8 cellular contexts compared by ENCODE assay signal in the genomic region with DNA sequence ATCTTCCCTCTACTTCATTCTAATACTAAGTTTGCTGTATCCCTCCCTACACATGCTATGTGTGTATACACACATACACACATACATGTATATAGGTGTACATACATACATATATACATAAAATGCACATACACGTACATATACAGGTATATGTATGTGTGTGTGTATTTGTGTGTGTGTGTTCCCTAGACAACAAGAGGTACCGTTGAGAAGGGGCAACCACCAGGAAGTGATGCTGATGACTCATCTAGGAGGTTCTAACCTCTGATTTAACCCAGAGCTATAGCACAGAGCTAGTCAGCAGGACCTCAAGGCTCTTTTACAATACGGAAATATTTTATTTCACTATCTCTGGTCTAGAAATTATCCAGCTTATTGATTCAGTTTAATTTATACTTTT.
DNase-seq lines count a peak whose midpoint lies in the region; ATAC-seq and TF ChIP-seq lines count a peak whose summit lies in the region.

No MANE protein-coding gene starts in this region.

- H4K20me1 ChIP-seq in SK-N-SH (ENCODE audit: insufficient read depth), result no peaks in the 10 kb centered on the region

- WGBS in SK-N-SH (ENCODE audit: low lambda C conversion rate), result 49% methylated on average over 3 of the region's 3 CpGs

- no peak overlapping the region for H3K4me3 Mint-ChIP-seq in central memory CD8-positive, alpha-beta T cell

- no peak overlapping the region for H3K27ac Mint-ChIP-seq in central memory CD8-positive, alpha-beta T cell (ENCODE audit: low read depth)

- ATAC-seq in GM18870 (IDR thresholded peaks at IDR 0.05; ENCODE audit: unreplicated experiment) (peak; percentile 94), HG03103 (IDR thresholded peaks at IDR 0.05; ENCODE audit: low read depth, unreplicated experiment) (peak; percentile 93)
- peak; percentile 100 for ATAC-seq in central memory CD8-positive, alpha-beta T cell (replicated peaks; ENCODE audit: extremely low read depth, poor library complexity, severe bottlenecking)

- no peaks in the 10 kb centered on the region for H3K9me2 ChIP-seq in SK-N-SH

- DNase-seq in AG10803 (ENCODE audit: low read depth) (peak; percentile 58), SK-N-SH (no peak), NCI-H2196 (lab: John Stamatoyannopoulos, UW; ENCODE audit: unreplicated experiment) (no peak), superior temporal gyrus (ENCODE audit: extremely low spot score) (no peak)
- DNase-seq in central memory CD8-positive, alpha-beta T cell (ENCODE audit: low spot score in 2 of 2), result peak in 1 of 2 donors; percentile 58
- DNase-seq in stimulated activated CD8-positive, alpha-beta memory T cell treated with anti-CD3 and anti-CD28 coated beads, Interleukin-15, amount 100 ng/mL, for 1 hour (ENCODE audit: low read depth), result peak; percentile 9

- TF ChIP-seq CTCF in AG10803 (conservative IDR thresholded peaks at IDR 0.05; ENCODE audit: low read length), result no peak
- TF ChIP-seq CTCF in SK-N-SH (IDR thresholded peaks at IDR 0.05), result no peak

- H3K27ac ChIP-seq in SK-N-SH (ENCODE audit: low read depth in 2 of 2, low read length in 1 of 2), result peak overlapping the region in 1 of 2 experiments; percentile 38; a peak in 2 of 4 replicates

- H3K4me1 Mint-ChIP-seq in central memory CD8-positive, alpha-beta T cell, result peaks cover 6% of the 10 kb centered on the region

- H3K79me2 ChIP-seq in SK-N-SH (ENCODE audit: insufficient read depth), result no peaks in the 10 kb centered on the region

- no peak overlapping the region for H3K4me3 ChIP-seq in AG10803 (ENCODE audit: low read length)
- H3K4me3 ChIP-seq in SK-N-SH (ENCODE audit: low read depth in 2 of 2, low read length in 1 of 2), result no peak overlapping the region

- TF ChIP-seq RAD21 in SK-N-SH (IDR thresholded peaks at IDR 0.05; ENCODE audit: low read length), result no peak

- TF ChIP-seq EP300 in SK-N-SH (IDR thresholded peaks at IDR 0.05; ENCODE audit: borderline replicate concordance in 1 of 2, low read depth in 1 of 2, low read length in 1 of 2), result no peak

- no peaks in the 10 kb centered on the region for H3K27me3 Mint-ChIP-seq in central memory CD8-positive, alpha-beta T cell

- H3K4me1 ChIP-seq in SK-N-SH (ENCODE audit: control insufficient read depth in 1 of 2, insufficient read depth in 2 of 2, low read depth in 1 of 2, low read length in 1 of 2), result peaks cover 0 to 8% of the 10 kb centered on the region in 2 experiments; a peak in 2 of 4 replicates

- H3K9me3 ChIP-seq in SK-N-SH, result no peaks in the 10 kb centered on the region

- peaks cover 12% of the 10 kb centered on the region for H3F3A ChIP-seq in SK-N-SH (replicated peaks; ENCODE audit: insufficient read depth)

- no peak overlapping the region for H2AFZ ChIP-seq in SK-N-SH (ENCODE audit: low read depth)

- peak overlapping the region; percentile 22; the same call in 1 of the 2 replicates for H3K9ac ChIP-seq in SK-N-SH

- H3K36me3 Mint-ChIP-seq in central memory CD8-positive, alpha-beta T cell (ENCODE audit: insufficient read depth), result peaks cover 3% of the 10 kb centered on the region

- no peaks in the 10 kb centered on the region for H3K36me3 ChIP-seq in SK-N-SH (replicated peaks in 1 of 2; ENCODE audit: control insufficient read depth in 1 of 2, insufficient read depth in 2 of 2, low read length in 1 of 2)

- CTCF ChIA-PET in SK-N-SH (lab: Yijun Ruan, JAX), result interaction anchor here (0.7 to 1.6 kb wide), 4 partner anchors 17 to 105 kb away, joined by 4 to 5 read pairs (median 4); no protein-coding TSS in a partner anchor

- no peaks in the 10 kb centered on the region for H3K9me3 Mint-ChIP-seq in central memory CD8-positive, alpha-beta T cell

- POLR2A ChIA-PET in SK-N-SH (lab: Yijun Ruan, JAX), result no interaction called here

- no peaks in the 10 kb centered on the region for H3K27me3 ChIP-seq in SK-N-SH (ENCODE audit: insufficient read depth)

- H3K4me2 ChIP-seq in SK-N-SH, result no peak overlapping the region

TF ChIP-seq in SK-N-SH, 30 proteins besides CTCF, POLR2A, EP300 and RAD21:
- TF ChIP-seq YY1 (IDR thresholded peaks at IDR 0.05; ENCODE audit: low read depth) (no peak), FOSL2 (IDR thresholded peaks at IDR 0.05; ENCODE audit: borderline replicate concordance, low read depth) (peak; percentile 70; the same call in 1 of the 2 replicates), RFX5 (IDR thresholded peaks at IDR 0.05; ENCODE audit: low read length) (no peak), SMC3 (IDR thresholded peaks at IDR 0.05; ENCODE audit: low read depth, low read length) (no peak), JUND (IDR thresholded peaks at IDR 0.05) (peak; percentile 44), TCF12 (IDR thresholded peaks at IDR 0.05) (peak; percentile 28; the same call in 1 of the 2 replicates)
- TF ChIP-seq, protein P1, sequence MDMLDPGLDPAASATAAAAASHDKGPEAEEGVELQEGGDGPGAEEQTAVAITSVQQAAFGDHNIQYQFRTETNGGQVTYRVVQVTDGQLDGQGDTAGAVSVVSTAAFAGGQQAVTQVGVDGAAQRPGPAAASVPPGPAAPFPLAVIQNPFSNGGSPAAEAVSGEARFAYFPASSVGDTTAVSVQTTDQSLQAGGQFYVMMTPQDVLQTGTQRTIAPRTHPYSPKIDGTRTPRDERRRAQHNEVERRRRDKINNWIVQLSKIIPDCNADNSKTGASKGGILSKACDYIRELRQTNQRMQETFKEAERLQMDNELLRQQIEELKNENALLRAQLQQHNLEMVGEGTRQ (IDR thresholded peaks at IDR 0.05; ENCODE audit: borderline replicate concordance, low read depth, low read length), result no peak
- TF ChIP-seq, protein P2, sequence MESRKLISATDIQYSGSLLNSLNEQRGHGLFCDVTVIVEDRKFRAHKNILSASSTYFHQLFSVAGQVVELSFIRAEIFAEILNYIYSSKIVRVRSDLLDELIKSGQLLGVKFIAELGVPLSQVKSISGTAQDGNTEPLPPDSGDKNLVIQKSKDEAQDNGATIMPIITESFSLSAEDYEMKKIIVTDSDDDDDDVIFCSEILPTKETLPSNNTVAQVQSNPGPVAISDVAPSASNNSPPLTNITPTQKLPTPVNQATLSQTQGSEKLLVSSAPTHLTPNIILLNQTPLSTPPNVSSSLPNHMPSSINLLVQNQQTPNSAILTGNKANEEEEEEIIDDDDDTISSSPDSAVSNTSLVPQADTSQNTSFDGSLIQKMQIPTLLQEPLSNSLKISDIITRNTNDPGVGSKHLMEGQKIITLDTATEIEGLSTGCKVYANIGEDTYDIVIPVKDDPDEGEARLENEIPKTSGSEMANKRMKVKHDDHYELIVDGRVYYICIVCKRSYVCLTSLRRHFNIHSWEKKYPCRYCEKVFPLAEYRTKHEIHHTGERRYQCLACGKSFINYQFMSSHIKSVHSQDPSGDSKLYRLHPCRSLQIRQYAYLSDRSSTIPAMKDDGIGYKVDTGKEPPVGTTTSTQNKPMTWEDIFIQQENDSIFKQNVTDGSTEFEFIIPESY (IDR thresholded peaks at IDR 0.05; ENCODE audit: borderline replicate concordance, low read depth), result no peak
TF ChIP-seq in SK-N-SH: peak in this region for 3.

Comparison
In these comparisons a context has a peak if more than half of its experiments do, and no peak if none do; other contexts are left out.
1. DNase-seq: peak in AG10803 (single experiment) and stimulated activated CD8-positive, alpha-beta memory T cell treated with anti-CD3 and anti-CD28 coated beads, Interleukin-15, amount 100 ng/mL, for 1 hour (single experiment); none in SK-N-SH (single experiment), NCI-H2196 (single experiment) and superior temporal gyrus (single experiment).
2. Peak in every context shown above with its lines, with median percentiles within 50 percentile points of each other: ATAC-seq.